In the genomic region with DNA sequence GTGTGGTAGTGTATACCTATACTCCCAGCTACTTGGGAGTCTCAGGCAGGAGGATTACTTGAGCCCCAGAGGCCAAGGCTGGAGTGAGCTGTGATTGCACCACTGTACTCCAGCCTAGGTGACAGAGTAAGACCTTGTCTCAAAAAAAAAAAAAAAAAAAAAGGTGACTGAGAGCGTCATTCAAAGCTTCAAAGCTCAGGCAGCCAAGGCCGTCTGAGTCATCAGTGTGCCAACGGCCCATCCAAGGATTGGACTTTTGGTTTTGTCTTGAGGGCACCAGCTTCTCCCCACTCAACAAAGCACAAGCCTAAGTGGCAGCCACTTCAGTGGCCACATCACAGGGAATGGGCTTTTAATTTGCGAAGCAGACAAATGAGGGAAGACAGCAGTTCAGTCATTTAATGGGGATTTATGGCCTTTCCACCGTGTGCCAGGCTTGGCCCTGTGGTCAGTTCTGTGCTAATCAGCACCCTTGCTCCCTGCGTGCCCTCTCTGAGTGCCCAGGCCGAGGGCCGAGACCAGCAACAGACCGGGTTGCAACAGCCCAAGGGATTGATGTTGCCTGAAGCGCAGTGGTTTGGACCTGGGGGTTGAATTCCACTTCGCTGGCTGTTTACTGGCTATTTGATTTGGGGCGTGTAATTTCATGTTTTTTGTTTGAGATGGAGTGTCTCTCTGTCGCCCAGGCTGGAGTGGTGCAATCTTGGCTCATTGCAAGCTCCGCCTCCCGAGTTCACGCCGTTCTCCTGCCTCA, we compare ENCODE assay signal across 1 cellular context.
TF ChIP-seq lines count a peak whose summit lies in the region.

No MANE protein-coding gene starts in this region.

TF ChIP-seq in HepG2, 621 proteins besides CTCF, POLR2A, EP300 and RAD21 (continues in another document):
- TF ChIP-seq HNF4A (CRISPR knock-in tag; IDR thresholded peaks at IDR 0.05) (peak; percentile 82), FOXC1 (CRISPR knock-in tag; IDR thresholded peaks at IDR 0.05; ENCODE audit: borderline replicate concordance) (no peak; the same call in 1 of the 2 replicates), TP53 (CRISPR knock-in tag; conservative IDR thresholded peaks at IDR 0.05) (no peak), HNRNPL (IDR thresholded peaks at IDR 0.05; ENCODE audit: low read depth, low read length) (peak; percentile 97), FOXA3 (CRISPR knock-in tag; IDR thresholded peaks at IDR 0.05) (peak; percentile 28; the same call in 1 of the 2 replicates), CBX1 (IDR thresholded peaks at IDR 0.05; ENCODE audit: low read depth) (peak; percentile 81), NONO (IDR thresholded peaks at IDR 0.05) (no peak), NONO (CRISPR knock-in tag; conservative IDR thresholded peaks at IDR 0.05) (0 out of 2 replicates have a peak, but pooled peaks have one; percentile 17), GABPB1 (CRISPR knock-in tag; IDR thresholded peaks at IDR 0.05) (peak; percentile 16; the same call in 1 of the 2 replicates), ZNF598 (CRISPR knock-in tag; IDR thresholded peaks at IDR 0.05; ENCODE audit: borderline replicate concordance) (peak; percentile 75; the same call in 1 of the 2 replicates), BCL6 (CRISPR knock-in tag; IDR thresholded peaks at IDR 0.05) (peak; percentile 43; the same call in 1 of the 2 replicates), RCOR2 (CRISPR knock-in tag; IDR thresholded peaks at IDR 0.05) (peak; percentile 98), PHF5A (CRISPR knock-in tag; IDR thresholded peaks at IDR 0.05; ENCODE audit: low read depth, unreplicated experiment) (no peak), ZNF770 (CRISPR knock-in tag; IDR thresholded peaks at IDR 0.05) (peak; percentile 100), SOX13 (IDR thresholded peaks at IDR 0.05) (no peak), SOX13 (CRISPR knock-in tag; conservative IDR thresholded peaks at IDR 0.05 in 1 of 2, IDR thresholded peaks at IDR 0.05 in 1 of 2) (peak in 1 of 2 experiments; percentile 56; a peak in 2 of 4 replicates), CAMTA2 (CRISPR knock-in tag; IDR thresholded peaks at IDR 0.05; ENCODE audit: borderline replicate concordance) (no peak), ELF3 (CRISPR knock-in tag; IDR thresholded peaks at IDR 0.05) (peak; percentile 15; the same call in 1 of the 2 replicates), ZNF501 (CRISPR knock-in tag; IDR thresholded peaks at IDR 0.05) (peak; percentile 77), XBP1 (CRISPR knock-in tag; IDR thresholded peaks at IDR 0.05) (no peak), SMAD9 (CRISPR knock-in tag; IDR thresholded peaks at IDR 0.05) (0 out of 2 replicates have a peak, but pooled peaks have one; percentile 45), ZBTB40 (IDR thresholded peaks at IDR 0.05) (no peak), ZBTB40 (CRISPR knock-in tag; IDR thresholded peaks at IDR 0.05) (0 out of 2 replicates have a peak, but pooled peaks have one; percentile 31), THAP11 (CRISPR knock-in tag; IDR thresholded peaks at IDR 0.05) (no peak), SALL1 (CRISPR knock-in tag; IDR thresholded peaks at IDR 0.05) (peak; percentile 63; the same call in 1 of the 2 replicates), DPF2 (CRISPR knock-in tag; IDR thresholded peaks at IDR 0.05; ENCODE audit: borderline replicate concordance, low read depth) (0 out of 2 replicates have a peak, but pooled peaks have one; percentile 24), SOX6 (IDR thresholded peaks at IDR 0.05) (no peak), SOX6 (CRISPR knock-in tag; IDR thresholded peaks at IDR 0.05) (peak; percentile 69), PAXIP1 (CRISPR knock-in tag; conservative IDR thresholded peaks at IDR 0.05) (peak; percentile 76), GPN1 (CRISPR knock-in tag; IDR thresholded peaks at IDR 0.05; ENCODE audit: borderline replicate concordance) (no peak), TBX2 (CRISPR knock-in tag; IDR thresholded peaks at IDR 0.05; ENCODE audit: borderline replicate concordance) (peak; percentile 86), ZNF333 (CRISPR knock-in tag; IDR thresholded peaks at IDR 0.05; ENCODE audit: borderline replicate concordance) (no peak)
- TF ChIP-seq, protein P1, sequence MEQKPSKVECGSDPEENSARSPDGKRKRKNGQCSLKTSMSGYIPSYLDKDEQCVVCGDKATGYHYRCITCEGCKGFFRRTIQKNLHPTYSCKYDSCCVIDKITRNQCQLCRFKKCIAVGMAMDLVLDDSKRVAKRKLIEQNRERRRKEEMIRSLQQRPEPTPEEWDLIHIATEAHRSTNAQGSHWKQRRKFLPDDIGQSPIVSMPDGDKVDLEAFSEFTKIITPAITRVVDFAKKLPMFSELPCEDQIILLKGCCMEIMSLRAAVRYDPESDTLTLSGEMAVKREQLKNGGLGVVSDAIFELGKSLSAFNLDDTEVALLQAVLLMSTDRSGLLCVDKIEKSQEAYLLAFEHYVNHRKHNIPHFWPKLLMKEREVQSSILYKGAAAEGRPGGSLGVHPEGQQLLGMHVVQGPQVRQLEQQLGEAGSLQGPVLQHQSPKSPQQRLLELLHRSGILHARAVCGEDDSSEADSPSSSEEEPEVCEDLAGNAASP (CRISPR knock-in tag; IDR thresholded peaks at IDR 0.05; ENCODE audit: borderline replicate concordance): peak; percentile 37; the same call in 1 of the 2 replicates
- TF ChIP-seq, protein P2, sequence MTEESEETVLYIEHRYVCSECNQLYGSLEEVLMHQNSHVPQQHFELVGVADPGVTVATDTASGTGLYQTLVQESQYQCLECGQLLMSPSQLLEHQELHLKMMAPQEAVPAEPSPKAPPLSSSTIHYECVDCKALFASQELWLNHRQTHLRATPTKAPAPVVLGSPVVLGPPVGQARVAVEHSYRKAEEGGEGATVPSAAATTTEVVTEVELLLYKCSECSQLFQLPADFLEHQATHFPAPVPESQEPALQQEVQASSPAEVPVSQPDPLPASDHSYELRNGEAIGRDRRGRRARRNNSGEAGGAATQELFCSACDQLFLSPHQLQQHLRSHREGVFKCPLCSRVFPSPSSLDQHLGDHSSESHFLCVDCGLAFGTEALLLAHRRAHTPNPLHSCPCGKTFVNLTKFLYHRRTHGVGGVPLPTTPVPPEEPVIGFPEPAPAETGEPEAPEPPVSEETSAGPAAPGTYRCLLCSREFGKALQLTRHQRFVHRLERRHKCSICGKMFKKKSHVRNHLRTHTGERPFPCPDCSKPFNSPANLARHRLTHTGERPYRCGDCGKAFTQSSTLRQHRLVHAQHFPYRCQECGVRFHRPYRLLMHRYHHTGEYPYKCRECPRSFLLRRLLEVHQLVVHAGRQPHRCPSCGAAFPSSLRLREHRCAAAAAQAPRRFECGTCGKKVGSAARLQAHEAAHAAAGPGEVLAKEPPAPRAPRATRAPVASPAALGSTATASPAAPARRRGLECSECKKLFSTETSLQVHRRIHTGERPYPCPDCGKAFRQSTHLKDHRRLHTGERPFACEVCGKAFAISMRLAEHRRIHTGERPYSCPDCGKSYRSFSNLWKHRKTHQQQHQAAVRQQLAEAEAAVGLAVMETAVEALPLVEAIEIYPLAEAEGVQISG (CRISPR knock-in tag; IDR thresholded peaks at IDR 0.05): 0 out of 2 replicates have a peak, but pooled peaks have one; percentile 26
- TF ChIP-seq, protein P3, sequence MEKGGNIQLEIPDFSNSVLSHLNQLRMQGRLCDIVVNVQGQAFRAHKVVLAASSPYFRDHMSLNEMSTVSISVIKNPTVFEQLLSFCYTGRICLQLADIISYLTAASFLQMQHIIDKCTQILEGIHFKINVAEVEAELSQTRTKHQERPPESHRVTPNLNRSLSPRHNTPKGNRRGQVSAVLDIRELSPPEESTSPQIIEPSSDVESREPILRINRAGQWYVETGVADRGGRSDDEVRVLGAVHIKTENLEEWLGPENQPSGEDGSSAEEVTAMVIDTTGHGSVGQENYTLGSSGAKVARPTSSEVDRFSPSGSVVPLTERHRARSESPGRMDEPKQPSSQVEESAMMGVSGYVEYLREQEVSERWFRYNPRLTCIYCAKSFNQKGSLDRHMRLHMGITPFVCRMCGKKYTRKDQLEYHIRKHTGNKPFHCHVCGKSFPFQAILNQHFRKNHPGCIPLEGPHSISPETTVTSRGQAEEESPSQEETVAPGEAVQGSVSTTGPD (CRISPR knock-in tag; IDR thresholded peaks at IDR 0.05): peak; percentile 54; the same call in 1 of the 2 replicates
